8 cellular contexts compared by ENCODE assay signal in genomic region chr16:53913082-53913870, GRCh38.
DNase-seq lines count a peak whose midpoint lies in the region; ATAC-seq and TF ChIP-seq lines count a peak whose summit lies in the region.

No MANE protein-coding gene starts in this region.

- DNase-seq in SHP77 treated with DMSO at 0.1 percent for 48 hours (lab: John Stamatoyannopoulos, UW): peak; percentile 24
- no peak for DNase-seq in SHP77 (lab: John Stamatoyannopoulos, UW)
- peak; percentile 80 for DNase-seq in fibroblast of the conjunctiva (ENCODE audit: low read depth)
- peak; percentile 78 for DNase-seq in smooth muscle cell of the brain vasculature (ENCODE audit: low read depth, low spot score)

- ATAC-seq in SK-N-SH treated with all-trans-retinoic acid at 6 μM for 48 hours (peak; percentile 83), GM21381 (IDR thresholded peaks at IDR 0.05; ENCODE audit: unreplicated experiment) (no peak), GM21529 (IDR thresholded peaks at IDR 0.05; ENCODE audit: unreplicated experiment) (no peak), GM19395 (IDR thresholded peaks at IDR 0.05; ENCODE audit: unreplicated experiment) (no peak)

TF ChIP-seq in SK-N-SH treated with all-trans-retinoic acid at 6 μM for 48 hours, 23 proteins besides CTCF, POLR2A, EP300 and RAD21:
- TF ChIP-seq TSHZ2 (CRISPR knock-in tag; IDR thresholded peaks at IDR 0.05): no peak
- TF ChIP-seq, protein P1, sequence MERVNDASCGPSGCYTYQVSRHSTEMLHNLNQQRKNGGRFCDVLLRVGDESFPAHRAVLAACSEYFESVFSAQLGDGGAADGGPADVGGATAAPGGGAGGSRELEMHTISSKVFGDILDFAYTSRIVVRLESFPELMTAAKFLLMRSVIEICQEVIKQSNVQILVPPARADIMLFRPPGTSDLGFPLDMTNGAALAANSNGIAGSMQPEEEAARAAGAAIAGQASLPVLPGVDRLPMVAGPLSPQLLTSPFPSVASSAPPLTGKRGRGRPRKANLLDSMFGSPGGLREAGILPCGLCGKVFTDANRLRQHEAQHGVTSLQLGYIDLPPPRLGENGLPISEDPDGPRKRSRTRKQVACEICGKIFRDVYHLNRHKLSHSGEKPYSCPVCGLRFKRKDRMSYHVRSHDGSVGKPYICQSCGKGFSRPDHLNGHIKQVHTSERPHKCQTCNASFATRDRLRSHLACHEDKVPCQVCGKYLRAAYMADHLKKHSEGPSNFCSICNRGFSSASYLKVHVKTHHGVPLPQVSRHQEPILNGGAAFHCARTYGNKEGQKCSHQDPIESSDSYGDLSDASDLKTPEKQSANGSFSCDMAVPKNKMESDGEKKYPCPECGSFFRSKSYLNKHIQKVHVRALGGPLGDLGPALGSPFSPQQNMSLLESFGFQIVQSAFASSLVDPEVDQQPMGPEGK (CRISPR knock-in tag; IDR thresholded peaks at IDR 0.05; ENCODE audit: borderline replicate concordance): no peak
- TF ChIP-seq, protein P2, sequence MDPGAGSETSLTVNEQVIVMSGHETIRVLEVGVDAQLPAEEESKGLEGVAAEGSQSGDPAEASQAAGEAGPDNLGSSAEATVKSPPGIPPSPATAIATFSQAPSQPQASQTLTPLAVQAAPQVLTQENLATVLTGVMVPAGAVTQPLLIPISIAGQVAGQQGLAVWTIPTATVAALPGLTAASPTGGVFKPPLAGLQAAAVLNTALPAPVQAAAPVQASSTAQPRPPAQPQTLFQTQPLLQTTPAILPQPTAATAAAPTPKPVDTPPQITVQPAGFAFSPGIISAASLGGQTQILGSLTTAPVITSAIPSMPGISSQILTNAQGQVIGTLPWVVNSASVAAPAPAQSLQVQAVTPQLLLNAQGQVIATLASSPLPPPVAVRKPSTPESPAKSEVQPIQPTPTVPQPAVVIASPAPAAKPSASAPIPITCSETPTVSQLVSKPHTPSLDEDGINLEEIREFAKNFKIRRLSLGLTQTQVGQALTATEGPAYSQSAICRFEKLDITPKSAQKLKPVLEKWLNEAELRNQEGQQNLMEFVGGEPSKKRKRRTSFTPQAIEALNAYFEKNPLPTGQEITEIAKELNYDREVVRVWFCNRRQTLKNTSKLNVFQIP (CRISPR knock-in tag; IDR thresholded peaks at IDR 0.05; ENCODE audit: borderline replicate concordance, low read depth): no peak
- no peak for TF ChIP-seq ZNF565 (CRISPR knock-in tag; conservative IDR thresholded peaks at IDR 0.05; ENCODE audit: low read depth)
- TF ChIP-seq ZFP30 (CRISPR knock-in tag; IDR thresholded peaks at IDR 0.05): no peak
- TF ChIP-seq TOX (CRISPR knock-in tag; IDR thresholded peaks at IDR 0.05; ENCODE audit: borderline replicate concordance): no peak
- no peak for TF ChIP-seq OSR1 (CRISPR knock-in tag; IDR thresholded peaks at IDR 0.05)
- no peak for TF ChIP-seq ZC3H10 (CRISPR knock-in tag; IDR thresholded peaks at IDR 0.05)
- TF ChIP-seq SNAI2 (CRISPR knock-in tag; IDR thresholded peaks at IDR 0.05): no peak
- TF ChIP-seq, protein P3, sequence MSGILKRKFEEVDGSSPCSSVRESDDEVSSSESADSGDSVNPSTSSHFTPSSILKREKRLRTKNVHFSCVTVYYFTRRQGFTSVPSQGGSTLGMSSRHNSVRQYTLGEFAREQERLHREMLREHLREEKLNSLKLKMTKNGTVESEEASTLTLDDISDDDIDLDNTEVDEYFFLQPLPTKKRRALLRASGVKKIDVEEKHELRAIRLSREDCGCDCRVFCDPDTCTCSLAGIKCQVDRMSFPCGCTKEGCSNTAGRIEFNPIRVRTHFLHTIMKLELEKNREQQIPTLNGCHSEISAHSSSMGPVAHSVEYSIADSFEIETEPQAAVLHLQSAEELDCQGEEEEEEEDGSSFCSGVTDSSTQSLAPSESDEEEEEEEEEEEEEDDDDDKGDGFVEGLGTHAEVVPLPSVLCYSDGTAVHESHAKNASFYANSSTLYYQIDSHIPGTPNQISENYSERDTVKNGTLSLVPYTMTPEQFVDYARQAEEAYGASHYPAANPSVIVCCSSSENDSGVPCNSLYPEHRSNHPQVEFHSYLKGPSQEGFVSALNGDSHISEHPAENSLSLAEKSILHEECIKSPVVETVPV (CRISPR knock-in tag; IDR thresholded peaks at IDR 0.05): no peak
- peak; percentile 61 for TF ChIP-seq ISL1 (CRISPR knock-in tag; IDR thresholded peaks at IDR 0.05)
- TF ChIP-seq ZNF70 (CRISPR knock-in tag; IDR thresholded peaks at IDR 0.05): no peak
- TF ChIP-seq CREB5 (CRISPR knock-in tag; IDR thresholded peaks at IDR 0.05; ENCODE audit: low read depth): peak; percentile 22; the same call in 1 of the 2 replicates

Comparison
In these comparisons a context has a peak if more than half of its experiments do, and no peak if none do; other contexts are left out.
1. DNase-seq: peak in SHP77 treated with DMSO at 0.1 percent for 48 hours (single experiment), fibroblast of the conjunctiva (single experiment) and smooth muscle cell of the brain vasculature (single experiment); none in SHP77 (0 of 2).